8 cellular contexts compared by ENCODE assay signal in the genomic region with DNA sequence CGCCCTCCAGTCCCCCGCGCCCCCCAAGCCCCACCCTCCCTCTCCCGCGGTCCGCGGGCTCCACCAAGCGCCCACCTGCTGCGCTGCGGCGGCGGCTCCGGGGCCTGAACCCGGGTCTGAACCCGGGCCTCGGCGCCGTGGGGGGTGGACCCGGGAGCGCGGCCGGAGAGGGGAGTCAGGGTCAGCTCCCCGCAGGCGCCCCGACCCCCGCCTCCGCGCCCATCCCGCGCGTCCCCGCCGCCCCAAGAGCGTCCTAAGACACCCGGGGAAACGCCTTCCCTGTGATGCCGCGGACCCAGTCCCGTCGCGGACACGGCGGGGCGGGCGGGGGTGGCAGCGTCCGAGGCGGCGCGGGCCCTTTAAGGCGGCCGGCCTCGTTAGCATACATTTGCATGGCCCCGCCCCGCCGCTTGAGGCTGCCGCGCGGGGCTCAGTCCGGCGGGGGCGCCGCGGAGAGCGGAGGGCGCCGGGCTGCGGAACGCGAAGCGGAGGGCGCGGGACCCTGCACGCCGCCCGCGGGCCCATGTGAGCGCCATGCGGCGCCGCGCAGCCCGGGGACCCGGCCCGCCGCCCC. TPM values are rescaled to one million over a fixed set of nuclear protein-coding genes. Genes with fewer than 3 reads are reported as not detected.
A peak's percentile ranks its signal among the peaks of the same experiment; 100 is the strongest.
DNase-seq lines count a peak whose midpoint lies in the region; ATAC-seq, FAIRE-seq and TF ChIP-seq lines count a peak whose summit lies in the region.

A gene (plus strand): TSS at position 433 of the 574 bp plus-strand sequence. CDS start 102 bp downstream, at position 535.

- H3K27me3 ChIP-seq in RWPE2 (ENCODE audit: insufficient read depth, poor library complexity, severe bottlenecking), result peaks cover 14% of the 10 kb centered on the region
- peaks cover 9 to 63% of the 10 kb centered on the region in 2 experiments; a peak in 4 of 5 replicates for H3K27me3 ChIP-seq in HepG2 (ENCODE audit: control insufficient read depth in 1 of 2, insufficient read depth in 2 of 2, low read length in 2 of 2)

- in situ Hi-C loops in HepG2 (cut with HindIII; ENCODE audit: extremely low pct_ligation_motif_present, low pct_unique_long_range_greater_than_20kb), result loop anchor here (25.0 kb wide), 1 partner anchor 716 kb away; no protein-coding TSS in a partner anchor

- H3K4me2 ChIP-seq in HepG2 (ENCODE audit: low read depth, low read length), result peak within 1 kb of the TSS; percentile 84

- H3K36me3 ChIP-seq in RWPE2 (ENCODE audit: low read depth) (no peaks in the 10 kb centered on the region), HepG2 (replicated peaks in 1 of 2; ENCODE audit: control insufficient read depth in 1 of 2, insufficient read depth in 2 of 2, low read length in 2 of 2) (no peaks in the 10 kb centered on the region)

- BruUV-seq in HepG2 (replicated peaks; lab: Mats Ljungman, UMichigan), result no TSS peak

- peak; percentile 66 for ATAC-seq in HG02852 (IDR thresholded peaks at IDR 0.05; ENCODE audit: unreplicated experiment)
- peak; percentile 45 for ATAC-seq in RWPE2 (ENCODE audit: low read depth)
- ATAC-seq in HepG2, result peak; percentile 27

- H3K27ac ChIP-seq in RWPE2 (ENCODE audit: poor library complexity, severe bottlenecking) (peak within 1 kb of the TSS; percentile 0), HepG2 (ENCODE audit: extremely low read length, insufficient read depth, low read length) (no peak within 1 kb of the TSS)

- H4K20me1 ChIP-seq in HepG2 (ENCODE audit: insufficient read depth, low read length), result no peaks in the 10 kb centered on the region

- CTCF ChIA-PET in HepG2 (lab: Yijun Ruan, JAX; ENCODE audit: low intra/inter-chr PET ratio, low total read pairs), result no interaction called here

- intact Hi-C loops in HepG2 (cut with micrococcal nuclease; ENCODE audit: unreplicated experiment), result no loop called here

- H3K9ac ChIP-seq in HepG2 (ENCODE audit: insufficient read depth, low read depth, low read length), result no peak within 1 kb of the TSS

- no peak within 1 kb of the TSS for H2AFZ ChIP-seq in HepG2 (ENCODE audit: low read length)

- WGBS in HepG2 (ENCODE audit: low lambda C conversion rate), result 20% methylated on average over 2 of the region's 86 CpGs

- H3K4me1 ChIP-seq in RWPE2 (ENCODE audit: insufficient read depth, poor library complexity, severe bottlenecking), result no peaks in the 10 kb centered on the region
- peaks cover 55% of the 10 kb centered on the region for H3K4me1 ChIP-seq in HepG2 (ENCODE audit: insufficient read depth, low read length)

- TF ChIP-seq POLR2A in HepG2 (IDR thresholded peaks at IDR 0.05; ENCODE audit: insufficient read depth in 1 of 2, low read depth in 2 of 2, low read length in 2 of 2), result no peak

- no peaks in the 10 kb centered on the region for H3K79me2 ChIP-seq in HepG2 (ENCODE audit: insufficient read depth, low read length)

- no peak for FAIRE-seq in HepG2 (lab: Jason Lieb, UNC)

- POLR2A ChIA-PET in HepG2 (lab: Yijun Ruan, JAX), result interaction anchor here (0.8 kb wide), 1 partner anchor 32 kb away, joined by 3 read pairs; no protein-coding TSS in a partner anchor

- DNase-seq in activated effector memory CD4-positive, alpha-beta T cell treated with anti-CD3 and anti-CD28 coated beads, Interleukin-2, amount 50 U/mL, for 16 hours, result peak; percentile 73
- no peak for DNase-seq in activated effector memory CD4-positive, alpha-beta T cell treated with Interleukin-2 at 50 U/mL for 16 hours
- DNase-seq in RWPE2 (ENCODE audit: low spot score) (peak; percentile 67), choroid plexus epithelial cell (ENCODE audit: low read depth) (peak; percentile 62), HepG2 (ENCODE audit: low spot score) (no peak), stromal cell of bone marrow (ENCODE audit: low read depth) (peak; percentile 40), glomerular visceral epithelial cell (ENCODE audit: extremely low spot score) (no peak)

- TF ChIP-seq CTCF in RWPE2 (IDR thresholded peaks at IDR 0.05; ENCODE audit: poor library complexity, severe bottlenecking) (peak; percentile 62), choroid plexus epithelial cell (conservative IDR thresholded peaks at IDR 0.05; ENCODE audit: low read depth, low read length) (no peak), HepG2 (CRISPR knock-in tag; IDR thresholded peaks at IDR 0.05) (peak; percentile 60)

- TF ChIP-seq EP300 in HepG2 (IDR thresholded peaks at IDR 0.05; ENCODE audit: low read depth in 2 of 2, low read length in 2 of 2) (no peak), HepG2 (CRISPR knock-in tag; IDR thresholded peaks at IDR 0.05; ENCODE audit: borderline replicate concordance) (no peak)

- H3K4me3 ChIP-seq in RWPE2 (ENCODE audit: severe bottlenecking) (peak within 1 kb of the TSS; percentile 63), choroid plexus epithelial cell (ENCODE audit: low read depth, low read length) (peak within 1 kb of the TSS; percentile 58), HepG2 (replicated peaks in 1 of 3; ENCODE audit: insufficient read depth in 1 of 3, low read depth in 2 of 3, low read length in 3 of 3) (peak within 1 kb of the TSS; percentile 49 to 73 (median 50))

- no peak for TF ChIP-seq RAD21 in HepG2 (CRISPR knock-in tag; IDR thresholded peaks at IDR 0.05)

- H3K9me3 ChIP-seq in RWPE2 (ENCODE audit: severe bottlenecking) (no peaks in the 10 kb centered on the region), HepG2 (ENCODE audit: low read length) (no peaks in the 10 kb centered on the region)

TF ChIP-seq in HepG2, 621 proteins besides CTCF, POLR2A, EP300 and RAD21 (continues in another document):
- TF ChIP-seq, protein P1, sequence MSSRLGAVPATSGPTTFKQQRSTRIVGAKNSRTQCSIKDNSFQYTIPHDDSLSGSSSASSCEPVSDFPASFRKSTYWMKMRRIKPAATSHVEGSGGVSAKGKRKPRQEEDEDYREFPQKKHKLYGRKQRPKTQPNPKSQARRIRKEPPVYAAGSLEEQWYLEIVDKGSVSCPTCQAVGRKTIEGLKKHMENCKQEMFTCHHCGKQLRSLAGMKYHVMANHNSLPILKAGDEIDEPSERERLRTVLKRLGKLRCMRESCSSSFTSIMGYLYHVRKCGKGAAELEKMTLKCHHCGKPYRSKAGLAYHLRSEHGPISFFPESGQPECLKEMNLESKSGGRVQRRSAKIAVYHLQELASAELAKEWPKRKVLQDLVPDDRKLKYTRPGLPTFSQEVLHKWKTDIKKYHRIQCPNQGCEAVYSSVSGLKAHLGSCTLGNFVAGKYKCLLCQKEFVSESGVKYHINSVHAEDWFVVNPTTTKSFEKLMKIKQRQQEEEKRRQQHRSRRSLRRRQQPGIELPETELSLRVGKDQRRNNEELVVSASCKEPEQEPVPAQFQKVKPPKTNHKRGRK (CRISPR knock-in tag; IDR thresholded peaks at IDR 0.05), result no peak
- peak; percentile 44 for TF ChIP-seq HNRNPK (IDR thresholded peaks at IDR 0.05; ENCODE audit: low read depth, low read length, poor library complexity, severe bottlenecking)
- TF ChIP-seq, protein P2, sequence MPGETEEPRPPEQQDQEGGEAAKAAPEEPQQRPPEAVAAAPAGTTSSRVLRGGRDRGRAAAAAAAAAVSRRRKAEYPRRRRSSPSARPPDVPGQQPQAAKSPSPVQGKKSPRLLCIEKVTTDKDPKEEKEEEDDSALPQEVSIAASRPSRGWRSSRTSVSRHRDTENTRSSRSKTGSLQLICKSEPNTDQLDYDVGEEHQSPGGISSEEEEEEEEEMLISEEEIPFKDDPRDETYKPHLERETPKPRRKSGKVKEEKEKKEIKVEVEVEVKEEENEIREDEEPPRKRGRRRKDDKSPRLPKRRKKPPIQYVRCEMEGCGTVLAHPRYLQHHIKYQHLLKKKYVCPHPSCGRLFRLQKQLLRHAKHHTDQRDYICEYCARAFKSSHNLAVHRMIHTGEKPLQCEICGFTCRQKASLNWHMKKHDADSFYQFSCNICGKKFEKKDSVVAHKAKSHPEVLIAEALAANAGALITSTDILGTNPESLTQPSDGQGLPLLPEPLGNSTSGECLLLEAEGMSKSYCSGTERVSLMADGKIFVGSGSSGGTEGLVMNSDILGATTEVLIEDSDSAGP (CRISPR knock-in tag; IDR thresholded peaks at IDR 0.05; ENCODE audit: borderline replicate concordance), result peak; percentile 99
- no peak for TF ChIP-seq CENPT (CRISPR knock-in tag; IDR thresholded peaks at IDR 0.05; ENCODE audit: low read depth)
- no peak for TF ChIP-seq TOPORS (CRISPR knock-in tag; IDR thresholded peaks at IDR 0.05)

RNA-seq across cellular contexts. Expression of the gene that starts here (rescaled TPM):
- total RNA-seq in HepG2 (2016; rRNA removed; fragmentation: Illumina TruSeq; extraction: Trizol), result 0.38 and 0.80 TPM in 2 replicates
- total RNA-seq in HepG2 (2016; cell fraction: cytosol; rRNA removed; fragmentation: Illumina TruSeq; extraction: Trizol; ENCODE audit: low read depth), result 0.79 and 1.1 TPM in 2 replicates
- total RNA-seq in HepG2 (2016; cell fraction: insoluble cytoplasmic fraction; rRNA removed; fragmentation: Illumina TruSeq; extraction: Trizol), result 0.36 and 0.78 TPM in 2 replicates
- 1.2 and 1.4 TPM in 2 replicates for total RNA-seq in HepG2 (2016; cell fraction: membrane; rRNA removed; fragmentation: Illumina TruSeq; extraction: Trizol)
- 0.69 and 0.75 TPM in 2 replicates for total RNA-seq in HepG2 (2016; cell fraction: nucleus; rRNA removed; fragmentation: Illumina TruSeq; extraction: Trizol)
- 0.55 and 2.0 TPM in 2 replicates for polyA plus RNA-seq in HepG2 (2011; rRNA removed)
- polyA plus RNA-seq in HepG2 (2011; cell fraction: cytosol; rRNA removed), result 0.69 and 1.1 TPM in 2 replicates
- polyA plus RNA-seq in HepG2 (2011; cell fraction: nucleus; rRNA removed), result 3.2 and 5.2 TPM in 2 replicates
- 0.24 and 0.57 TPM in 2 replicates for polyA plus RNA-seq in HepG2 (2012)
- polyA plus RNA-seq in HepG2 (2016; cell fraction: cytosol; fragmentation: Illumina TruSeq; extraction: Trizol; ENCODE audit: low read depth), result 0.80 and 1.2 TPM in 2 replicates
- 0.53 and 1.4 TPM in 2 replicates for polyA plus RNA-seq in HepG2 (2016; cell fraction: insoluble cytoplasmic fraction; fragmentation: Illumina TruSeq; extraction: Trizol; ENCODE audit: low read depth)
- polyA plus RNA-seq in HepG2 (2016; cell fraction: membrane; fragmentation: Illumina TruSeq; extraction: Trizol; ENCODE audit: low read depth), result 1.5 and 2.6 TPM in 2 replicates
- 2.1 and 2.8 TPM in 2 replicates for polyA plus RNA-seq in HepG2 (2016; cell fraction: nucleus; fragmentation: Illumina TruSeq; extraction: Trizol; ENCODE audit: insufficient read depth, low read depth)
- 0.70 and 1.1 TPM in 2 replicates for polyA minus RNA-seq in HepG2 (2011; rRNA and poly(A)+ RNA removed; ENCODE audit: low replicate concordance)
- 1.5 TPM in 1 of 2 replicates, not detected in the other for polyA minus RNA-seq in HepG2 (2011; cell fraction: cytosol; rRNA and poly(A)+ RNA removed)
- polyA minus RNA-seq in HepG2 (2011; cell fraction: nucleus; rRNA and poly(A)+ RNA removed), result 1.4 and 2.6 TPM in 2 replicates

Comparison
In these comparisons a context has a peak if more than half of its experiments do, and no peak if none do; other contexts are left out.
1. DNase-seq: peak in activated effector memory CD4-positive, alpha-beta T cell treated with anti-CD3 and anti-CD28 coated beads, Interleukin-2, amount 50 U/mL, for 16 hours (single experiment), RWPE2 (single experiment), choroid plexus epithelial cell (single experiment) and stromal cell of bone marrow (single experiment); none in activated effector memory CD4-positive, alpha-beta T cell treated with Interleukin-2 at 50 U/mL for 16 hours (single experiment), HepG2 (single experiment) and glomerular visceral epithelial cell (single experiment).
2. Peak in every context shown above with its lines, with median percentiles within 50 percentile points of each other: ATAC-seq and H3K4me3 ChIP-seq.